Comparison of ENCODE assay signal across 8 cellular contexts in genomic region chr12:47207005-47207717, GRCh38.
DNase-seq lines count a peak whose midpoint lies in the region; ATAC-seq and TF ChIP-seq lines count a peak whose summit lies in the region.

No MANE protein-coding gene starts in this region.

- H3K27ac ChIP-seq in right cardiac atrium (ENCODE audit: low read length) (no peak overlapping the region), mammary epithelial cell (ENCODE audit: insufficient read depth, low read depth, low read length) (no peak overlapping the region)

- H3K9me3 ChIP-seq in right cardiac atrium (ENCODE audit: control insufficient read depth, low read length), result no peaks in the 10 kb centered on the region
- no peaks in the 10 kb centered on the region for H3K9me3 ChIP-seq in BE2C
- H3K9me3 ChIP-seq in mammary epithelial cell (replicated peaks; ENCODE audit: insufficient read depth, low read length), result no peaks in the 10 kb centered on the region

- H4K20me1 ChIP-seq in mammary epithelial cell (ENCODE audit: insufficient read depth, low read length), result no peaks in the 10 kb centered on the region

- H2AFZ ChIP-seq in mammary epithelial cell (ENCODE audit: low read depth, low read length), result no peak overlapping the region

- peak; percentile 77 for ATAC-seq in GM18907 (IDR thresholded peaks at IDR 0.05; ENCODE audit: unreplicated experiment)
- peak; percentile 37 for ATAC-seq in HG03095 (IDR thresholded peaks at IDR 0.05; ENCODE audit: unreplicated experiment)
- ATAC-seq in right cardiac atrium, result peak; percentile 41 to 44

- TF ChIP-seq CTCF in BE2C (IDR thresholded peaks at IDR 0.05; ENCODE audit: low read depth, low read length), result no peak
- TF ChIP-seq CTCF in mammary epithelial cell (conservative IDR thresholded peaks at IDR 0.05 in 1 of 2, IDR thresholded peaks at IDR 0.05 in 1 of 2; ENCODE audit: extremely low read depth in 1 of 2, insufficient read depth in 1 of 2, low read depth in 1 of 2, low read length in 2 of 2), result no peak

- dilution Hi-C loops in mammary epithelial cell (cut with HindIII; ENCODE audit: low sequenced_read_pairs), result no loop called here

- no peak overlapping the region for H3K4me2 ChIP-seq in mammary epithelial cell (ENCODE audit: insufficient read depth, low read depth, low read length)

- H3K36me3 ChIP-seq in BE2C (no peaks in the 10 kb centered on the region), mammary epithelial cell (ENCODE audit: insufficient read depth, low read length) (no peaks in the 10 kb centered on the region)

- no peak overlapping the region for H3K4me3 ChIP-seq in right cardiac atrium (ENCODE audit: low read length)
- no peak overlapping the region for H3K4me3 ChIP-seq in BE2C (ENCODE audit: low read depth, low read length)
- no peak overlapping the region for H3K4me3 ChIP-seq in mammary epithelial cell (replicated peaks in 1 of 3; ENCODE audit: insufficient read depth in 1 of 3, low read depth in 2 of 3, low read length in 3 of 3)

- in situ Hi-C loops in mammary epithelial cell (cut with MboI; ENCODE audit: low sequenced_read_pairs in 2 of 2), result no loop called here

- intact Hi-C loops in right cardiac atrium (cut with DNase I) (no loop called here), mammary epithelial cell (cut with micrococcal nuclease) (no loop called here)

- peak; percentile 34; the same call in 1 of the 2 replicates for TF ChIP-seq POLR2A in Raji (IDR thresholded peaks at IDR 0.05; ENCODE audit: insufficient read depth, low read depth, low read length)

- BruUV-seq in mammary epithelial cell (replicated peaks; lab: Mats Ljungman, UMichigan), result no TSS peak

- H3K27me3 ChIP-seq in right cardiac atrium (ENCODE audit: control insufficient read depth, insufficient read depth) (no peaks in the 10 kb centered on the region), BE2C (no peaks in the 10 kb centered on the region), mammary epithelial cell (ENCODE audit: insufficient read depth, low read length) (no peaks in the 10 kb centered on the region)

- H3K9ac ChIP-seq in mammary epithelial cell (ENCODE audit: insufficient read depth, low read length), result no peak overlapping the region

- CTCF ChIA-PET in mammary epithelial cell (lab: Charles Lee; ENCODE audit: low non-redundant PET), result no interaction called here

- H3K79me2 ChIP-seq in mammary epithelial cell (ENCODE audit: insufficient read depth, low read length), result no peaks in the 10 kb centered on the region

- DNase-seq in AML-193 (lab: John Stamatoyannopoulos, UW), result peak; percentile 91 to 92
- DNase-seq in right cardiac atrium, result peak in 2 of 3 donors; percentile 42 to 55
- DNase-seq in BE2C, result no peak
- no peak for DNase-seq in AG08395 (ENCODE audit: low spot score)
- DNase-seq in mammary epithelial cell, result no peak

- H3K4me1 ChIP-seq in right cardiac atrium (ENCODE audit: control insufficient read depth, insufficient read depth, low read length), result no peaks in the 10 kb centered on the region
- H3K4me1 ChIP-seq in BE2C, result no peaks in the 10 kb centered on the region
- peaks cover 3% of the 10 kb centered on the region for H3K4me1 ChIP-seq in mammary epithelial cell (ENCODE audit: insufficient read depth, low read length)

- 42% methylated on average over 2 of the region's 2 CpGs for WGBS in right cardiac atrium
- 100% methylated on average over 2 of the region's 2 CpGs for WGBS in mammary epithelial cell (ENCODE audit: low coverage, missing lambda C conversion rate)

Comparison
In these comparisons a context has a peak if more than half of its experiments do, and no peak if none do; other contexts are left out.
1. DNase-seq: peak in AML-193 (2 of 2) and right cardiac atrium (2 of 3); none in BE2C (single experiment), AG08395 (single experiment) and mammary epithelial cell (single experiment).
2. Peak in every context shown above with its lines, with median percentiles within 50 percentile points of each other: ATAC-seq.